10 cellular contexts compared by ENCODE assay signal in the genomic region with DNA sequence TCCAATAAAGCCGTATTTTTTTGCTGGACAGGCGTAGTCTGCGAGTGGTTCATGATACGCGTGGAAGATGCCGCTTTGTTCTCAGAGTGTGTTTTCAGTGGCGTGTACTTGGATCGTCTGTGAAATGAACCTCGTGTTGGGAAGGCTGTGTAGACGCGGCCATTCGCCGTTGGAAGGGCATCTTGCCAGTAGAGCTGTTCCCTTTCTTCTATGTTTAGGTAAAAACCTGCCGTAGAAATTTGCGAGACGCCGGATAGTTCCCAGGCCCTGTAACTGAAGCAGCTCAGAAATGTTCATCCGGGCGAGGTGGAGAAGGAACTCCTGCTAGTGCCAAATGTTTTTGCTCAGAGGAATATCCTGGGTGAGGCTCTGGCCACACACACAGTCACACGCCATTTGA.
"Had no signal": no experiment of that assay in that cellular context is flagged by ENCODE, and none has a peak within 500 bp of the region (broad histone marks: within the 10 kb centered on the region; RNA-seq: fewer than 3 reads in every experiment).

No MANE protein-coding gene starts in this region.

- H3K4me3 Mint-ChIP-seq: activated CD4-positive, alpha-beta memory T cell treated with anti-CD3 and anti-CD28 coated beads for 36 hours; central memory CD8-positive, alpha-beta T cell; mesothelial cell of epicardium; neural progenitor cell; stimulated activated effector memory CD8-positive, alpha-beta T cell treated with anti-CD3 and anti-CD28 coated beads, Interleukin-12 subunit alpha, Interleukin-12 subunit beta, amount 100 ng/mL, for 72 hours; T-helper 2 cell treated with Interferon-gamma antibody and Interleukin-4, amounts not matched to agents 5 μg/mL and 100 μg/mL, for 36 hours had no signal

- H3K4me1 Mint-ChIP-seq: mesothelial cell of epicardium had no signal

- H3K9ac ChIP-seq: neural progenitor cell, parathyroid adenoma had no signal

- H3K4me1 ChIP-seq: adrenal gland, parathyroid adenoma had no signal

- H3K79me2 ChIP-seq: parathyroid adenoma had no signal

- H3K27me3 ChIP-seq: adrenal gland, upper lobe of left lung had no signal

- H3K4me3 ChIP-seq: adrenal gland, neural progenitor cell, skin epidermis, upper lobe of left lung had no signal

- ATAC-seq: stimulated activated effector memory CD8-positive, alpha-beta T cell treated with anti-CD3 and anti-CD28 coated beads, Interleukin-12 subunit alpha, Interleukin-12 subunit beta, amount 100 ng/mL, for 72 hours had no signal

- H3K27me3 Mint-ChIP-seq: activated CD4-positive, alpha-beta memory T cell treated with anti-CD3 and anti-CD28 coated beads for 36 hours; central memory CD8-positive, alpha-beta T cell had no signal

- H3K36me3 Mint-ChIP-seq: mesothelial cell of epicardium, neural progenitor cell had no signal

- H3K9me3 ChIP-seq: adrenal gland, upper lobe of left lung had no signal

- H3K9me3 Mint-ChIP-seq: activated CD4-positive, alpha-beta memory T cell treated with anti-CD3 and anti-CD28 coated beads for 36 hours; central memory CD8-positive, alpha-beta T cell; mesothelial cell of epicardium; neural progenitor cell; stimulated activated effector memory CD8-positive, alpha-beta T cell treated with anti-CD3 and anti-CD28 coated beads, Interleukin-12 subunit alpha, Interleukin-12 subunit beta, amount 100 ng/mL, for 72 hours; T-helper 2 cell treated with Interferon-gamma antibody and Interleukin-4, amounts not matched to agents 5 μg/mL and 100 μg/mL, for 36 hours had no signal

- H2AFZ ChIP-seq: parathyroid adenoma had no signal

- H3K36me3 ChIP-seq: neural progenitor cell had no signal

- H3K27ac ChIP-seq: adrenal gland, neural progenitor cell, parathyroid adenoma, skin epidermis, upper lobe of left lung had no signal

- H3K4me2 ChIP-seq: neural progenitor cell had no signal

- H3K27ac Mint-ChIP-seq: activated CD4-positive, alpha-beta memory T cell treated with anti-CD3 and anti-CD28 coated beads for 36 hours; mesothelial cell of epicardium; neural progenitor cell; stimulated activated effector memory CD8-positive, alpha-beta T cell treated with anti-CD3 and anti-CD28 coated beads, Interleukin-12 subunit alpha, Interleukin-12 subunit beta, amount 100 ng/mL, for 72 hours; T-helper 2 cell treated with Interferon-gamma antibody and Interleukin-4, amounts not matched to agents 5 μg/mL and 100 μg/mL, for 36 hours had no signal
